Comparison of ENCODE assay signal across 8 cellular contexts in the genomic region with DNA sequence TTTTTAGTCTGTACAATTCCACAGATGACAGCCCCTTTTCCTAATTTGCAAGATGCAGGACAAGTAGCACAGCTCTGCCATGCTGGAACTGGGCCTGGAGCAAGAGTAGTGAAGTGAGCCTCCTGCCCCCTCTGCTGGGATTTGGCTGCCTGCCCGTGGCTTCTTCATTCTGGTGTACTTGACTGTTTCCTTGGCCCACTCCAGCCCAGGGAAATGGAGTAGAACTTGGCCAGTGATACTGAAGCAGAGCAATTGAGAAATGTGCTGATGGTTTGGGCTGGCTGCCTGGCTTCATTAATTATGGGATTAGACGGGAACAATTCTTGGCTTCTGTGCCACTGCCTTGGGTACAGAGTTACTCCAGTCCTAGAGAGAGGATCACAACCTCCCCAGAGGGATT. TPM values are rescaled to one million over a fixed set of nuclear protein-coding genes. Genes with fewer than 3 reads are reported as not detected.
DNase-seq lines count a peak whose midpoint lies in the region; ATAC-seq, FAIRE-seq and TF ChIP-seq lines count a peak whose summit lies in the region.
"Had no signal": no experiment of that assay in that cellular context is flagged by ENCODE, and none has a peak within 500 bp of the region (broad histone marks: within the 10 kb centered on the region; RNA-seq: fewer than 3 reads in every experiment).

No MANE protein-coding gene starts in this region.

- TF ChIP-seq POLR2A in HepG2 (IDR thresholded peaks at IDR 0.05; ENCODE audit: insufficient read depth in 1 of 2, low read depth in 2 of 2, low read length in 2 of 2) (no peak), tibial nerve (IDR thresholded peaks at IDR 0.05) (no peak)

- DNase-seq in NCI-H2196 (lab: John Stamatoyannopoulos, UW; ENCODE audit: unreplicated experiment) (peak; percentile 55), chondrocyte (ENCODE audit: low spot score) (no peak), HepG2 (ENCODE audit: low spot score) (no peak), tibial nerve (ENCODE audit: low spot score in 2 of 2) (peak; percentile 82 to 85)
- DNase-seq in activated CD4-positive, alpha-beta T cell treated with anti-CD3 and anti-CD28 coated beads, Interleukin-2, amount 10 ng/mL, durations not matched to agents 24 days and 14 days = no peak
- no peak for DNase-seq in activated CD4-positive, alpha-beta memory T cell treated with anti-CD3 and anti-CD28 coated beads for 36 hours
- DNase-seq: retina had no signal

- in situ Hi-C loops in HepG2 (cut with HindIII; ENCODE audit: extremely low pct_ligation_motif_present, low pct_unique_long_range_greater_than_20kb) = no loop called here

- no peaks in the 10 kb centered on the region for H3K9me3 ChIP-seq in HepG2 (ENCODE audit: low read length)
- no peaks in the 10 kb centered on the region for H3K9me3 ChIP-seq in tibial nerve

- TF ChIP-seq EP300 in HepG2 (IDR thresholded peaks at IDR 0.05; ENCODE audit: low read depth in 2 of 2, low read length in 2 of 2) = no peak
- no peak for TF ChIP-seq EP300 in HepG2 (CRISPR knock-in tag; IDR thresholded peaks at IDR 0.05; ENCODE audit: borderline replicate concordance)
- peak in 1 of 2 donors; percentile 87 for TF ChIP-seq EP300 in tibial nerve (IDR thresholded peaks at IDR 0.05)

- POLR2A ChIA-PET in HepG2 (lab: Yijun Ruan, JAX) = no interaction called here
- POLR2A ChIA-PET in activated CD4-positive, alpha-beta memory T cell treated with anti-CD3 and anti-CD28 coated beads for 36 hours (lab: Charles Lee) = interaction anchor here (0.7 kb wide), 1 partner anchor 563 kb away, joined by 3 read pairs; no protein-coding TSS in a partner anchor

- H3K9ac ChIP-seq in HepG2 (ENCODE audit: insufficient read depth, low read depth, low read length) = no peak overlapping the region

- H3K79me2 ChIP-seq in HepG2 (ENCODE audit: insufficient read depth, low read length) = no peaks in the 10 kb centered on the region

- H3K27ac Mint-ChIP-seq in chondrocyte (ENCODE audit: unreplicated experiment) = peak overlapping the region; percentile 55
- H3K27ac Mint-ChIP-seq in activated CD4-positive, alpha-beta T cell treated with anti-CD3 and anti-CD28 coated beads, Interleukin-2, amount 10 ng/mL, durations not matched to agents 24 days and 14 days = no peak overlapping the region
- no peak overlapping the region for H3K27ac Mint-ChIP-seq in activated CD4-positive, alpha-beta memory T cell treated with anti-CD3 and anti-CD28 coated beads for 36 hours

- H3K36me3 ChIP-seq in HepG2 (replicated peaks in 1 of 2; ENCODE audit: control insufficient read depth in 1 of 2, insufficient read depth in 2 of 2, low read length in 2 of 2) (no peaks in the 10 kb centered on the region), tibial nerve (no peaks in the 10 kb centered on the region)

- ATAC-seq in HepG2 = no peak
- no peak for ATAC-seq in HG03039 (IDR thresholded peaks at IDR 0.05; ENCODE audit: unreplicated experiment)

- no TSS peak for BruUV-seq in HepG2 (replicated peaks; lab: Mats Ljungman, UMichigan)

- no peaks in the 10 kb centered on the region for H3K27me3 Mint-ChIP-seq in chondrocyte (ENCODE audit: low read depth)
- no peaks in the 10 kb centered on the region for H3K27me3 Mint-ChIP-seq in activated CD4-positive, alpha-beta T cell treated with anti-CD3 and anti-CD28 coated beads, Interleukin-2, amount 10 ng/mL, durations not matched to agents 24 days and 14 days
- H3K27me3 Mint-ChIP-seq in activated CD4-positive, alpha-beta memory T cell treated with anti-CD3 and anti-CD28 coated beads for 36 hours = no peaks in the 10 kb centered on the region

- H3K4me3 ChIP-seq in HepG2 (replicated peaks in 1 of 3; ENCODE audit: insufficient read depth in 1 of 3, low read depth in 2 of 3, low read length in 3 of 3) (no peak overlapping the region), tibial nerve (no peak overlapping the region)

- intact Hi-C loops in HepG2 (cut with micrococcal nuclease; ENCODE audit: unreplicated experiment) = loop anchor here (5.0 kb wide), 1 partner anchor 33 kb away; no protein-coding TSS in a partner anchor
- intact Hi-C loops in activated CD4-positive, alpha-beta T cell treated with anti-CD3 and anti-CD28 coated beads, Interleukin-2, amount 10 ng/mL, durations not matched to agents 24 days and 14 days (cut with micrococcal nuclease) = loop anchor here (5.0 to 10.0 kb wide), 3 partner anchors 126 to 1333 kb away; partner anchors contain the start of genes CMTM8, DYNC1LI1 and UBP1
- intact Hi-C loops in activated CD4-positive, alpha-beta memory T cell treated with anti-CD3 and anti-CD28 coated beads for 36 hours (cut with micrococcal nuclease) = no loop called here

- H4K20me1 ChIP-seq in HepG2 (ENCODE audit: insufficient read depth, low read length) = no peaks in the 10 kb centered on the region

- TF ChIP-seq CTCF in chondrocyte (IDR thresholded peaks at IDR 0.05) = peak; percentile 15
- peak; percentile 30; the same call in 1 of the 2 replicates for TF ChIP-seq CTCF in HepG2 (CRISPR knock-in tag; IDR thresholded peaks at IDR 0.05)
- TF ChIP-seq CTCF in tibial nerve (IDR thresholded peaks at IDR 0.05) = no peak

- H3K4me3 Mint-ChIP-seq in chondrocyte (ENCODE audit: unreplicated experiment) = no peak overlapping the region
- H3K4me3 Mint-ChIP-seq in activated CD4-positive, alpha-beta T cell treated with anti-CD3 and anti-CD28 coated beads, Interleukin-2, amount 10 ng/mL, durations not matched to agents 24 days and 14 days = no peak overlapping the region
- H3K4me3 Mint-ChIP-seq in activated CD4-positive, alpha-beta memory T cell treated with anti-CD3 and anti-CD28 coated beads for 36 hours = no peak overlapping the region

- CTCF ChIA-PET in HepG2 (lab: Yijun Ruan, JAX; ENCODE audit: low intra/inter-chr PET ratio, low total read pairs) = no interaction called here
- CTCF ChIA-PET in activated CD4-positive, alpha-beta memory T cell treated with anti-CD3 and anti-CD28 coated beads for 36 hours (lab: Charles Lee) = no interaction called here

- WGBS in HepG2 (ENCODE audit: low lambda C conversion rate) = 17% methylated on average over 2 of the region's 2 CpGs
- 3 to 4% methylated on average over 2 of the region's 2 CpGs for WGBS in tibial nerve, 2 donors

- H3K4me2 ChIP-seq in HepG2 (ENCODE audit: low read depth, low read length) = no peak overlapping the region

- H3K36me3 Mint-ChIP-seq in chondrocyte (ENCODE audit: low read depth) = no peaks in the 10 kb centered on the region
- H3K36me3 Mint-ChIP-seq in activated CD4-positive, alpha-beta T cell treated with anti-CD3 and anti-CD28 coated beads, Interleukin-2, amount 10 ng/mL, durations not matched to agents 24 days and 14 days (ENCODE audit: low read depth) = peaks cover 8% of the 10 kb centered on the region
- no peaks in the 10 kb centered on the region for H3K36me3 Mint-ChIP-seq in activated CD4-positive, alpha-beta memory T cell treated with anti-CD3 and anti-CD28 coated beads for 36 hours

- H3K9me3 Mint-ChIP-seq in chondrocyte (ENCODE audit: low read depth) = peaks cover 3% of the 10 kb centered on the region
- H3K9me3 Mint-ChIP-seq in activated CD4-positive, alpha-beta T cell treated with anti-CD3 and anti-CD28 coated beads, Interleukin-2, amount 10 ng/mL, durations not matched to agents 24 days and 14 days = peaks cover 2% of the 10 kb centered on the region
- no peaks in the 10 kb centered on the region for H3K9me3 Mint-ChIP-seq in activated CD4-positive, alpha-beta memory T cell treated with anti-CD3 and anti-CD28 coated beads for 36 hours

- H3K4me1 ChIP-seq in HepG2 (ENCODE audit: insufficient read depth, low read length) = peaks cover 55% of the 10 kb centered on the region
- H3K4me1 ChIP-seq in tibial nerve = peaks cover 0 to 41% (median 31%) of the 10 kb centered on the region in 4 donors

- peaks cover 24% of the 10 kb centered on the region for H3K4me1 Mint-ChIP-seq in chondrocyte (ENCODE audit: low read depth)
- peaks cover 49% of the 10 kb centered on the region for H3K4me1 Mint-ChIP-seq in activated CD4-positive, alpha-beta T cell treated with anti-CD3 and anti-CD28 coated beads, Interleukin-2, amount 10 ng/mL, durations not matched to agents 24 days and 14 days
- peaks cover 63% of the 10 kb centered on the region for H3K4me1 Mint-ChIP-seq in activated CD4-positive, alpha-beta memory T cell treated with anti-CD3 and anti-CD28 coated beads for 36 hours (ENCODE audit: low read depth)

- no peak for FAIRE-seq in HepG2 (lab: Jason Lieb, UNC)

- no peaks in the 10 kb centered on the region; a peak in 1 of 5 replicates for H3K27me3 ChIP-seq in HepG2 (ENCODE audit: control insufficient read depth in 1 of 2, insufficient read depth in 2 of 2, low read length in 2 of 2)
- no peaks in the 10 kb centered on the region for H3K27me3 ChIP-seq in tibial nerve

- TF ChIP-seq RAD21 in HepG2 (CRISPR knock-in tag; IDR thresholded peaks at IDR 0.05) = no peak

- no peak overlapping the region for H2AFZ ChIP-seq in HepG2 (ENCODE audit: low read length)

- H3K27ac ChIP-seq in HepG2 (ENCODE audit: extremely low read length, insufficient read depth, low read length) = no peak overlapping the region
- peak overlapping the region in 2 of 4 donors; percentile 70 to 73 for H3K27ac ChIP-seq in tibial nerve

RNA-seq across cellular contexts. Expression of gene GPD1L, which starts 2.8 kb away (rescaled TPM):
- total RNA-seq in chondrocyte (11.5 to 15.1 TPM (median 13.0 TPM) in 3 replicates), HepG2 (2016; rRNA removed; fragmentation: Illumina TruSeq; extraction: Trizol) (13.7 and 20.1 TPM in 2 replicates), tibial nerve (10 to 100 TPM; 38.4 to 60.9 (median 46.5) TPM)
- total RNA-seq in HepG2 (2016; cell fraction: cytosol; rRNA removed; fragmentation: Illumina TruSeq; extraction: Trizol; ENCODE audit: low read depth) = 1.3 and 3.3 TPM in 2 replicates
- total RNA-seq in HepG2 (2016; cell fraction: insoluble cytoplasmic fraction; rRNA removed; fragmentation: Illumina TruSeq; extraction: Trizol) = 13.6 and 21.2 TPM in 2 replicates
- total RNA-seq in HepG2 (2016; cell fraction: membrane; rRNA removed; fragmentation: Illumina TruSeq; extraction: Trizol) = 5.5 and 5.8 TPM in 2 replicates
- total RNA-seq in HepG2 (2016; cell fraction: nucleus; rRNA removed; fragmentation: Illumina TruSeq; extraction: Trizol) = 8.4 and 8.6 TPM in 2 replicates
- 4.0 and 4.9 TPM in 2 replicates for polyA plus RNA-seq in HepG2 (2011; rRNA removed)
- polyA plus RNA-seq in HepG2 (2011; cell fraction: cytosol; rRNA removed) = 2.8 and 4.0 TPM in 2 replicates
- polyA plus RNA-seq in HepG2 (2011; cell fraction: nucleus; rRNA removed) = 2.0 and 3.7 TPM in 2 replicates
- 4.3 and 6.1 TPM in 2 replicates for polyA plus RNA-seq in HepG2 (2012)
- 0.65 and 0.78 TPM in 2 replicates for polyA plus RNA-seq in HepG2 (2016; cell fraction: cytosol; fragmentation: Illumina TruSeq; extraction: Trizol; ENCODE audit: low read depth)
- polyA plus RNA-seq in HepG2 (2016; cell fraction: insoluble cytoplasmic fraction; fragmentation: Illumina TruSeq; extraction: Trizol; ENCODE audit: low read depth) = 15.6 and 16.7 TPM in 2 replicates
- polyA plus RNA-seq in HepG2 (2016; cell fraction: membrane; fragmentation: Illumina TruSeq; extraction: Trizol; ENCODE audit: low read depth) = 2.3 and 2.4 TPM in 2 replicates
- polyA plus RNA-seq in HepG2 (2016; cell fraction: nucleus; fragmentation: Illumina TruSeq; extraction: Trizol; ENCODE audit: insufficient read depth, low read depth) = 7.8 and 8.2 TPM in 2 replicates
- 4.9 and 19.8 TPM in 2 replicates for polyA minus RNA-seq in HepG2 (2011; rRNA and poly(A)+ RNA removed; ENCODE audit: low replicate concordance)
- polyA minus RNA-seq in HepG2 (2011; cell fraction: cytosol; rRNA and poly(A)+ RNA removed) = 3.4 and 3.9 TPM in 2 replicates
- polyA minus RNA-seq in HepG2 (2011; cell fraction: nucleus; rRNA and poly(A)+ RNA removed) = 2.7 and 4.0 TPM in 2 replicates
- total RNA-seq in activated CD4-positive, alpha-beta T cell treated with anti-CD3 and anti-CD28 coated beads, Interleukin-2, amount 10 ng/mL, durations not matched to agents 24 days and 14 days = 19.0 and 20.0 TPM in 2 replicates
- 10 to 100 TPM; 10.9 to 12.2 TPM for total RNA-seq in activated CD4-positive, alpha-beta memory T cell treated with anti-CD3 and anti-CD28 coated beads for 36 hours

Comparison
In these comparisons a context has a peak if more than half of its experiments do, and no peak if none do; other contexts are left out.
1. DNase-seq: peak in NCI-H2196 (single experiment) and tibial nerve (2 of 2); none in chondrocyte (single experiment), HepG2 (single experiment), activated CD4-positive, alpha-beta T cell treated with anti-CD3 and anti-CD28 coated beads, Interleukin-2, amount 10 ng/mL, durations not matched to agents 24 days and 14 days (single experiment) and activated CD4-positive, alpha-beta memory T cell treated with anti-CD3 and anti-CD28 coated beads for 36 hours (single experiment).
2. CTCF ChIP-seq: peak in chondrocyte (single experiment) and HepG2 (single experiment); none in tibial nerve (0 of 5).